1 cellular context compared by ENCODE assay signal in the genomic region with DNA sequence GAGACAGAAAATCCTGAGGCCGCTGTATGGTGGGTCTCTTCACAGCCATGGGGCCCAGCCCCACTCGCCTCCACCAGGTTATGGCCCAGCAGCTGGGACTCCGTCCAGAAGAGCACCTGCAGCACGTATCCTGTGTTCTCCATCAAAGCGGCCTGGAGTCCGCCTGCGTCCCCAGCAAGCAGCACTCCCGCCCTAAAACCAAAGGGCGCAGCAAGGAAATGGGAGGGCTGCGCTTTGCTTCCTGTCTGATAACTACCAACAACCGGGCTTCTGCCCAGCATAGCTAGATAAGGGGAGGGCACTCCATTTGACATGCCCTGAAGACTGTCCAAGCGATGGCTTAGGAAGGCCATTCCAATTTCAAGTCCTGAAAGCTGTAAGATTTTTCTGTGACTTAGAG.
TF ChIP-seq lines count a peak whose summit lies in the region.

No MANE protein-coding gene starts in this region.

TF ChIP-seq in K562, 482 proteins besides CTCF, POLR2A, EP300 and RAD21 (continued from another document):
- TF ChIP-seq RBM15 (IDR thresholded peaks at IDR 0.05; ENCODE audit: insufficient read depth, low read length) (no peak), RBM25 (IDR thresholded peaks at IDR 0.05; ENCODE audit: low read depth, low read length, severe bottlenecking) (no peak), MAFG (tag; conservative IDR thresholded peaks at IDR 0.05) (no peak), TFAM (CRISPR knock-in tag; conservative IDR thresholded peaks at IDR 0.05) (no peak), BACH1 (tag; IDR thresholded peaks at IDR 0.05) (no peak), ZBTB12 (CRISPR knock-in tag; IDR thresholded peaks at IDR 0.05) (no peak), CREB1 (IDR thresholded peaks at IDR 0.05) (no peak), CREB1 (CRISPR knock-in tag; IDR thresholded peaks at IDR 0.05) (no peak), TCF15 (CRISPR knock-in tag; IDR thresholded peaks at IDR 0.05) (no peak)
